21 cellular contexts compared by ENCODE assay signal in genomic region chr9:124013263-124014211, GRCh38. TPM values are rescaled to one million over a fixed set of nuclear protein-coding genes. Genes with fewer than 3 reads are reported as not detected.
DNase-seq lines count a peak whose midpoint lies in the region; ATAC-seq, FAIRE-seq and TF ChIP-seq lines count a peak whose summit lies in the region.
"Had no signal": no experiment of that assay in that cellular context is flagged by ENCODE, and none has a peak within 500 bp of the region (broad histone marks: within the 10 kb centered on the region; RNA-seq: fewer than 3 reads in every experiment).

No MANE protein-coding gene starts in this region.

- TF ChIP-seq EP300 in H1 (IDR thresholded peaks at IDR 0.05; ENCODE audit: borderline replicate concordance in 1 of 2, low read depth in 2 of 2, low read length in 2 of 2): no peak

- POLR2A ChIA-PET in H1 (lab: Charles Lee; ENCODE audit: partially characterized antibody): interaction anchor here (0.5 to 2.1 kb wide), 4 partner anchors 15 to 643 kb away, joined by 3 to 6 read pairs (median 4); no protein-coding TSS in a partner anchor

- H3K56ac ChIP-seq in H1 (replicated peaks; ENCODE audit: insufficient read length, low read depth, low read length): no peak overlapping the region

- TF ChIP-seq CTCF in H1 (IDR thresholded peaks at IDR 0.05; ENCODE audit: control extremely low read depth in 1 of 3, insufficient read depth in 1 of 3, low read depth in 1 of 3, low read length in 3 of 3) (peak in 1 of 3 experiments; percentile 35; a peak in 1 of 4 replicates), osteoblast (IDR thresholded peaks at IDR 0.05; ENCODE audit: extremely low read depth, low read depth, low read length) (no peak)

- H2AFZ ChIP-seq in H1 (ENCODE audit: low read length) (no peak overlapping the region), osteoblast (ENCODE audit: low read length) (no peak overlapping the region)

- no peak for DNase-seq in T-helper 1 cell
- DNase-seq in H7: peak; percentile 76
- peak in 1 of 2 experiments; percentile 74 for DNase-seq in H1 (ENCODE audit: low read depth in 1 of 2, low spot score in 2 of 2)
- peak; percentile 85 for DNase-seq in osteoblast (ENCODE audit: insufficient read length, low spot score, missing footprints)
- no peak for DNase-seq in AML-193 (lab: John Stamatoyannopoulos, UW)
- DNase-seq in NCI-H69 (lab: John Stamatoyannopoulos, UW): no peak
- DNase-seq: activated CD8-positive, alpha-beta T cell treated with anti-CD3 and anti-CD28 coated beads, Interleukin-2, amount 10 ng/mL, durations not matched to agents 7 days and 5 days; colonic mucosa; hippocampal formation; KBM-7; NCI-H1436; NCI-H524 treated with DMSO at 0.1 percent for 48 hours; small intestine had no signal

- peaks cover 8 to 54% (median 23%) of the 10 kb centered on the region in 4 experiments; a peak in 6 of 7 replicates for H3K4me1 ChIP-seq in H1 (replicated peaks in 1 of 4; ENCODE audit: control insufficient read depth in 3 of 4, insufficient read depth in 4 of 4, low read length in 3 of 4)
- no peaks in the 10 kb centered on the region for H3K4me1 ChIP-seq in osteoblast (ENCODE audit: insufficient read depth, low read length)

- H3K4me3 ChIP-seq in H7 (ENCODE audit: insufficient read depth, low read depth, low read length) (no peak overlapping the region), H1 (ENCODE audit: extremely low read depth in 1 of 4, insufficient read depth in 2 of 4, low read depth in 3 of 4, low read length in 4 of 4) (peak overlapping the region in 1 of 4 experiments; percentile 56; a peak in 3 of 8 replicates), osteoblast (ENCODE audit: insufficient read depth, low read length) (no peak overlapping the region)

- H3K4me3 Mint-ChIP-seq in T-helper 1 cell treated with Interleukin-12 subunit alpha and Interleukin-12 subunit beta and Interleukin-4 antibody, amounts not matched to agents 30 μg/mL and 1 μg/mL, for 36 hours: no peak overlapping the region

- H4K20me1 ChIP-seq in H1 (replicated peaks in 1 of 2; ENCODE audit: control insufficient read depth in 1 of 2, insufficient read depth in 2 of 2, low read length in 2 of 2) (peaks cover 15 to 25% of the 10 kb centered on the region in 2 experiments), osteoblast (ENCODE audit: insufficient read depth, low read length) (no peaks in the 10 kb centered on the region)

- H3K9me3 Mint-ChIP-seq in T-helper 1 cell treated with Interleukin-12 subunit alpha and Interleukin-12 subunit beta and Interleukin-4 antibody, amounts not matched to agents 30 μg/mL and 1 μg/mL, for 36 hours: no peaks in the 10 kb centered on the region

- H4K8ac ChIP-seq in H1 (ENCODE audit: extremely low read depth, insufficient read depth, low read length): peak overlapping the region; percentile 62; the same call in 1 of the 2 replicates

- H4K5ac ChIP-seq in H1 (ENCODE audit: insufficient read length, low read depth, low read length): no peak overlapping the region

- H3K27me3 Mint-ChIP-seq in T-helper 1 cell treated with Interleukin-12 subunit alpha and Interleukin-12 subunit beta and Interleukin-4 antibody, amounts not matched to agents 30 μg/mL and 1 μg/mL, for 36 hours (ENCODE audit: low read depth): peaks cover 65% of the 10 kb centered on the region

- peaks cover 9% of the 10 kb centered on the region for H3K36me3 Mint-ChIP-seq in T-helper 1 cell treated with Interleukin-12 subunit alpha and Interleukin-12 subunit beta and Interleukin-4 antibody, amounts not matched to agents 30 μg/mL and 1 μg/mL, for 36 hours (ENCODE audit: low read depth)

- H4K91ac ChIP-seq in H1 (replicated peaks; ENCODE audit: insufficient read length, low read length): no peak overlapping the region

- no peaks in the 10 kb centered on the region for H3K36me3 ChIP-seq in H7 (replicated peaks; ENCODE audit: control insufficient read depth, insufficient read depth, low read length)
- H3K36me3 ChIP-seq in H1 (ENCODE audit: control insufficient read depth in 2 of 4, insufficient read depth in 4 of 4, low read length in 3 of 4): peaks cover 0 to 13% (median 0%) of the 10 kb centered on the region in 4 experiments; a peak in 1 of 8 replicates
- no peaks in the 10 kb centered on the region for H3K36me3 ChIP-seq in osteoblast (ENCODE audit: insufficient read depth, low read length)
- H3K36me3 ChIP-seq: colonic mucosa, neutrophil had no signal

- H3K23ac ChIP-seq in H1 (ENCODE audit: insufficient read length): no peak overlapping the region

- H2AK5ac ChIP-seq in H1 (ENCODE audit: low read depth, low read length): no peak overlapping the region

- peaks cover 13% of the 10 kb centered on the region for H3K4me1 Mint-ChIP-seq in T-helper 1 cell treated with Interleukin-12 subunit alpha and Interleukin-12 subunit beta and Interleukin-4 antibody, amounts not matched to agents 30 μg/mL and 1 μg/mL, for 36 hours (ENCODE audit: low read depth)

- H2BK5ac ChIP-seq in H1 (ENCODE audit: low read depth, low read length): no peak overlapping the region

- H3K14ac ChIP-seq in H1 (ENCODE audit: insufficient read length): no peak overlapping the region

- no peak for TF ChIP-seq POLR2A in H1 (IDR thresholded peaks at IDR 0.05; ENCODE audit: control extremely low read depth in 1 of 2, low read depth in 2 of 2, low read length in 2 of 2)

- H3K9ac ChIP-seq in H1 (replicated peaks in 1 of 4; ENCODE audit: extremely low read depth in 1 of 4, low read depth in 3 of 4, low read length in 3 of 4): no peak overlapping the region

- 5% methylated on average over 40 of the region's 43 CpGs; no CpG with 5 or more reads in 1 of the 2 experiments for WGBS in H1 (ENCODE audit: extremely low coverage in 1 of 2, insufficient coverage in 1 of 2, insufficient read length in 1 of 2, insufficient replicate concordance in 2 of 2, low coverage in 1 of 2, low lambda C conversion rate in 2 of 2, missing lambda C conversion rate in 1 of 2), 2 experiments

- no peak overlapping the region for H3K27ac ChIP-seq in H1 (ENCODE audit: low read depth, low read length)
- no peak overlapping the region for H3K27ac ChIP-seq in osteoblast (ENCODE audit: low read depth, low read length)
- H3K27ac ChIP-seq: colonic mucosa, neutrophil had no signal

- H2BK12ac ChIP-seq in H1 (ENCODE audit: low read depth, low read length): peak overlapping the region; percentile 68; the same call in 1 of the 2 replicates

- no peak overlapping the region for H2BK15ac ChIP-seq in H1 (ENCODE audit: low read length)

- H2BK120ac ChIP-seq in H1 (replicated peaks; ENCODE audit: low read depth, low read length): no peak overlapping the region

- peaks cover 4% of the 10 kb centered on the region; the same call in 1 of the 2 replicates for H3K23me2 ChIP-seq in H1 (ENCODE audit: low read depth, low read length)

- H3K18ac ChIP-seq in H1 (ENCODE audit: extremely low read depth, low read length): peak overlapping the region; percentile 71; the same call in 1 of the 2 replicates

- H3K9me3 ChIP-seq in H1 (ENCODE audit: insufficient read depth in 2 of 2, low read depth in 1 of 2, low read length in 1 of 2): no peaks in the 10 kb centered on the region
- H3K9me3 ChIP-seq in osteoblast (ENCODE audit: low read depth, low read length): no peaks in the 10 kb centered on the region
- H3K9me3 ChIP-seq: colonic mucosa, neutrophil had no signal

- H3K79me1 ChIP-seq in H1 (ENCODE audit: low read depth, low read length): no peaks in the 10 kb centered on the region

- CTCF ChIA-PET in H1 (lab: Charles Lee; ENCODE audit: partially characterized antibody): interaction anchor here (1.1 to 6.0 kb wide), 7 partner anchors 9 to 471 kb away, joined by 3 to 25 read pairs (median 6); no protein-coding TSS in a partner anchor

- H3K79me2 ChIP-seq in H1 (ENCODE audit: control insufficient read depth in 1 of 2, insufficient read depth in 2 of 2, low read length in 2 of 2) (no peaks in the 10 kb centered on the region), osteoblast (ENCODE audit: insufficient read depth, low read length) (no peaks in the 10 kb centered on the region)

- peaks cover 97% of the 10 kb centered on the region for H3K27me3 ChIP-seq in H7 (ENCODE audit: control insufficient read depth, insufficient read depth, low read length)
- peaks cover 86 to 98% (median 94%) of the 10 kb centered on the region in 4 experiments for H3K27me3 ChIP-seq in H1 (replicated peaks in 1 of 4; ENCODE audit: control insufficient read depth in 3 of 4, extremely low read depth in 1 of 4, insufficient read depth in 3 of 4, low read length in 3 of 4)
- peaks cover 84% of the 10 kb centered on the region for H3K27me3 ChIP-seq in osteoblast (ENCODE audit: insufficient read depth, low read length)

- no peak for ATAC-seq in HG03469 (IDR thresholded peaks at IDR 0.05; ENCODE audit: unreplicated experiment)
- ATAC-seq: activated CD8-positive, alpha-beta T cell treated with anti-CD3 and anti-CD28 coated beads, Interleukin-2, amount 10 ng/mL, durations not matched to agents 7 days and 5 days had no signal

- peak; percentile 38 to 41 for TF ChIP-seq RAD21 in H1 (IDR thresholded peaks at IDR 0.05 in 1 of 2, conservative IDR thresholded peaks at IDR 0.05 in 1 of 2; ENCODE audit: low read depth in 2 of 2, low read length in 2 of 2)

- H3K4me2 ChIP-seq in H1 (ENCODE audit: insufficient read depth in 1 of 2, low read depth in 2 of 2, low read length in 2 of 2) (peak overlapping the region; percentile 19 to 73), osteoblast (ENCODE audit: insufficient read depth, low read length) (no peak overlapping the region)

- H3K27ac Mint-ChIP-seq in T-helper 1 cell treated with Interleukin-12 subunit alpha and Interleukin-12 subunit beta and Interleukin-4 antibody, amounts not matched to agents 30 μg/mL and 1 μg/mL, for 36 hours: peak overlapping the region; percentile 45
- H3K27ac Mint-ChIP-seq: activated CD8-positive, alpha-beta T cell treated with anti-CD3 and anti-CD28 coated beads, Interleukin-2, amount 10 ng/mL, durations not matched to agents 7 days and 5 days had no signal

- H3K4ac ChIP-seq in H1 (replicated peaks; ENCODE audit: insufficient read length, low read depth, low read length): no peak overlapping the region

- FAIRE-seq in H1 (lab: Jason Lieb, UNC): no peak
- FAIRE-seq: A204.1, RCC 7860, small intestine had no signal

- H2BK20ac ChIP-seq in H1 (ENCODE audit: low read length): no peak overlapping the region; the same call in 1 of the 2 replicates

TF ChIP-seq in H1, 55 proteins besides CTCF, POLR2A, EP300 and RAD21 (continues in another document):
- peak; percentile 66; the same call in 1 of the 2 replicates for TF ChIP-seq CBX8 (IDR thresholded peaks at IDR 0.05; ENCODE audit: borderline replicate concordance, low read depth, low read length)

RNA-seq across cellular contexts. Expression of gene LHX2, which starts 2.0 kb away (rescaled TPM):
- 0.33 and 0.87 TPM in 2 replicates for total RNA-seq in H7 (2014; rRNA removed; shearing (Covaris generic))
- 0.11 and 0.17 TPM in 2 replicates for total RNA-seq in H1 (2021; fragmentation: NEBNext Ultra II Directional; extraction: Animal tissue kit (Norgen Biotek cat#: 25700))
- 0.72 and 0.86 TPM in 2 replicates for polyA plus RNA-seq in H1 (2011; rRNA removed)
- 0.66 TPM for polyA plus RNA-seq in H1 (2011; cell fraction: cytosol; rRNA removed)
- polyA plus RNA-seq in H1 (2011; cell fraction: nucleus; rRNA removed): 0.20 TPM
- polyA plus RNA-seq in H1 (2012, experiment 1 of 2): 0.31 to 0.59 TPM (median 0.37 TPM) in 3 of 4 replicates, not detected in the other
- 0.66 TPM for polyA plus RNA-seq in H1 (2012, experiment 2 of 2)
- 0.34 TPM for polyA plus RNA-seq in H1 (2013, experiment 1 of 2)
- 0.20 TPM for polyA plus RNA-seq in H1 (2013, experiment 2 of 2)
- 0.49 TPM in 1 of 2 replicates, not detected in the other for polyA minus RNA-seq in H1 (2011; rRNA and poly(A)+ RNA removed)
- not detected for polyA minus RNA-seq in H1 (2011; cell fraction: cytosol; rRNA and poly(A)+ RNA removed)
- polyA minus RNA-seq in H1 (2011; cell fraction: nucleus; rRNA and poly(A)+ RNA removed): 0.50 TPM
- total RNA-seq in osteoblast: not detected in 2 replicates
- total RNA-seq: activated CD8-positive, alpha-beta T cell treated with anti-CD3 and anti-CD28 coated beads, Interleukin-2, amount 10 ng/mL, durations not matched to agents 7 days and 5 days; fibroblast of lung; subcutaneous adipose tissue; T-helper 2 cell treated with Interferon-gamma antibody and Interleukin-4, amounts not matched to agents 100 ng/mL and 5 ng/mL, for 36 hours had no signal
- polyA plus RNA-seq: fibroblast of lung, small intestine had no signal

Comparison
In these comparisons a context has a peak if more than half of its experiments do, and no peak if none do; other contexts are left out.
1. DNase-seq: peak in H7 (single experiment) and osteoblast (single experiment); none in T-helper 1 cell (0 of 5), AML-193 (0 of 2) and NCI-H69 (single experiment).